8 cellular contexts compared by ENCODE assay signal in genomic region chr3:187139895-187140253, GRCh38. TPM values are rescaled to one million over a fixed set of nuclear protein-coding genes. Genes with fewer than 3 reads are reported as not detected.
A peak's percentile ranks its signal among the peaks of the same experiment; 100 is the strongest.
DNase-seq lines count a peak whose midpoint lies in the region; ATAC-seq and FAIRE-seq lines count a peak whose summit lies in the region.

No MANE protein-coding gene starts in this region.

- H3K27me3 Mint-ChIP-seq in activated CD4-positive, alpha-beta T cell treated with anti-CD3 and anti-CD28 coated beads for 36 hours = no peaks in the 10 kb centered on the region
- H3K27me3 Mint-ChIP-seq in activated CD8-positive, alpha-beta T cell treated with anti-CD3 and anti-CD28 coated beads, Interleukin-2, amount 10 ng/mL, durations not matched to agents 7 days and 5 days (ENCODE audit: low read depth) = no peaks in the 10 kb centered on the region
- H3K27me3 Mint-ChIP-seq in stimulated activated naive CD8-positive, alpha-beta T cell treated with anti-CD3 and anti-CD28 coated beads, Interleukin-15, amount 100 ng/mL, for 72 hours = no peaks in the 10 kb centered on the region

- peaks cover 20% of the 10 kb centered on the region for H3K9me3 Mint-ChIP-seq in activated CD4-positive, alpha-beta T cell treated with anti-CD3 and anti-CD28 coated beads for 36 hours (ENCODE audit: low read depth)
- H3K9me3 Mint-ChIP-seq in activated CD8-positive, alpha-beta T cell treated with anti-CD3 and anti-CD28 coated beads, Interleukin-2, amount 10 ng/mL, durations not matched to agents 7 days and 5 days (ENCODE audit: insufficient read depth) = peaks cover 28% of the 10 kb centered on the region
- peaks cover 22 to 34% of the 10 kb centered on the region in 2 donors for H3K9me3 Mint-ChIP-seq in stimulated activated naive CD8-positive, alpha-beta T cell treated with anti-CD3 and anti-CD28 coated beads, Interleukin-15, amount 100 ng/mL, for 72 hours

- H3K27me3 ChIP-seq in iPS-18a (ENCODE audit: control insufficient read depth, insufficient read depth, low read length) (no peaks in the 10 kb centered on the region), small intestine (ENCODE audit: control insufficient read depth in 2 of 2, insufficient read depth in 2 of 2, low read length in 2 of 2) (no peaks in the 10 kb centered on the region)

- POLR2A ChIA-PET in activated CD4-positive, alpha-beta T cell treated with anti-CD3 and anti-CD28 coated beads for 36 hours (lab: Charles Lee) = interaction anchor here (0.5 to 1.3 kb wide), 5 partner anchors 25 to 333 kb away, joined by 3 to 5 read pairs (median 3); no protein-coding TSS in a partner anchor
- POLR2A ChIA-PET in activated CD8-positive, alpha-beta T cell treated with anti-CD3 and anti-CD28 coated beads, Interleukin-2, amount 10 ng/mL, durations not matched to agents 7 days and 5 days (lab: Charles Lee) = interaction anchor here (0.5 to 1.7 kb wide), 13 partner anchors 10 to 356 kb away, joined by 3 to 19 read pairs (median 4); partner anchors contain the start of gene EIF4A2

- H3K9ac ChIP-seq in iPS-18a (ENCODE audit: low read length) = no peak overlapping the region

- H3K27ac Mint-ChIP-seq in activated CD4-positive, alpha-beta T cell treated with anti-CD3 and anti-CD28 coated beads for 36 hours = peak overlapping the region; percentile 95
- H3K27ac Mint-ChIP-seq in activated CD8-positive, alpha-beta T cell treated with anti-CD3 and anti-CD28 coated beads, Interleukin-2, amount 10 ng/mL, durations not matched to agents 7 days and 5 days = peak overlapping the region; percentile 98
- H3K27ac Mint-ChIP-seq in stimulated activated naive CD8-positive, alpha-beta T cell treated with anti-CD3 and anti-CD28 coated beads, Interleukin-15, amount 100 ng/mL, for 72 hours = peak overlapping the region; percentile 82 to 89

- 23 to 25% (median 23%) methylated on average over 3 of the region's 3 CpGs for WGBS in small intestine, 3 donors

- intact Hi-C loops in activated CD4-positive, alpha-beta T cell treated with anti-CD3 and anti-CD28 coated beads for 36 hours (cut with DNase I, micrococcal nuclease) = loop anchor here (1.0 to 5.0 kb wide), 12 partner anchors 10 to 1992 kb away; partner anchors contain the start of genes DNAJB11 (in 1 of the 2), EIF4A2 (in 1 of the 2), ST6GAL1 (in 1 of the 2) and TRA2B (in 1 of the 2)

- H3K4me1 ChIP-seq in iPS-18a (ENCODE audit: control insufficient read depth, low read depth, low read length) (no peaks in the 10 kb centered on the region), small intestine (ENCODE audit: control insufficient read depth in 2 of 2, insufficient read depth in 1 of 2, low read depth in 1 of 2, low read length in 1 of 2) (no peaks in the 10 kb centered on the region)

- H3K9me3 ChIP-seq in iPS-18a (ENCODE audit: control insufficient read depth, low read depth, low read length) = no peaks in the 10 kb centered on the region
- H3K9me3 ChIP-seq in small intestine (ENCODE audit: control insufficient read depth, low read depth) = no peaks in the 10 kb centered on the region

- H3K4me3 Mint-ChIP-seq in activated CD4-positive, alpha-beta T cell treated with anti-CD3 and anti-CD28 coated beads for 36 hours = peak overlapping the region; percentile 79
- H3K4me3 Mint-ChIP-seq in activated CD8-positive, alpha-beta T cell treated with anti-CD3 and anti-CD28 coated beads, Interleukin-2, amount 10 ng/mL, durations not matched to agents 7 days and 5 days = peak overlapping the region; percentile 91
- peak overlapping the region; percentile 84 to 87 for H3K4me3 Mint-ChIP-seq in stimulated activated naive CD8-positive, alpha-beta T cell treated with anti-CD3 and anti-CD28 coated beads, Interleukin-15, amount 100 ng/mL, for 72 hours

- H3K36me3 ChIP-seq in iPS-18a (ENCODE audit: control insufficient read depth, low read depth, low read length) (no peaks in the 10 kb centered on the region), small intestine (ENCODE audit: control insufficient read depth in 2 of 2, insufficient read depth in 2 of 2, low read length in 2 of 2) (no peaks in the 10 kb centered on the region)

- H3K36me3 Mint-ChIP-seq in activated CD4-positive, alpha-beta T cell treated with anti-CD3 and anti-CD28 coated beads for 36 hours (ENCODE audit: low read depth) = peaks cover 26% of the 10 kb centered on the region
- peaks cover 39% of the 10 kb centered on the region for H3K36me3 Mint-ChIP-seq in activated CD8-positive, alpha-beta T cell treated with anti-CD3 and anti-CD28 coated beads, Interleukin-2, amount 10 ng/mL, durations not matched to agents 7 days and 5 days (ENCODE audit: low read depth)

- DNase-seq in activated CD4-positive, alpha-beta T cell treated with anti-CD3 and anti-CD28 coated beads for 36 hours = no peak
- DNase-seq in activated CD4-positive, alpha-beta T cell treated with anti-CD3 and anti-CD28 coated beads, Interleukin-2, amount 50 U/mL, for 48 hours = no peak
- no peak for DNase-seq in activated CD8-positive, alpha-beta T cell treated with anti-CD3 and anti-CD28 coated beads, Interleukin-2, amount 10 ng/mL, durations not matched to agents 7 days and 5 days
- DNase-seq in stimulated activated naive CD8-positive, alpha-beta T cell treated with anti-CD3 and anti-CD28 coated beads, Interleukin-15, amount 100 ng/mL, for 72 hours = no peak
- DNase-seq in small intestine = no peak

- H3K27ac ChIP-seq in iPS-18a (ENCODE audit: low read length) (no peak overlapping the region), small intestine (ENCODE audit: low read depth in 1 of 2, low read length in 1 of 2) (peak overlapping the region in 1 of 2 donors; percentile 92)

- CTCF ChIA-PET in activated CD4-positive, alpha-beta T cell treated with anti-CD3 and anti-CD28 coated beads for 36 hours (lab: Charles Lee) = interaction anchor here (0.6 to 5.7 kb wide), 36 partner anchors 10 to 538 kb away, joined by 3 to 81 read pairs (median 6); partner anchors contain the start of gene EIF4A2
- CTCF ChIA-PET in activated CD8-positive, alpha-beta T cell treated with anti-CD3 and anti-CD28 coated beads, Interleukin-2, amount 10 ng/mL, durations not matched to agents 7 days and 5 days (lab: Charles Lee) = interaction anchor here (0.8 to 8.9 kb wide), 47 partner anchors 10 to 525 kb away, joined by 3 to 100 read pairs (median 4); no protein-coding TSS in a partner anchor

- no peak for ATAC-seq in activated CD4-positive, alpha-beta T cell treated with anti-CD3 and anti-CD28 coated beads for 36 hours
- no peak for ATAC-seq in activated CD8-positive, alpha-beta T cell treated with anti-CD3 and anti-CD28 coated beads, Interleukin-2, amount 10 ng/mL, durations not matched to agents 7 days and 5 days
- no peak for ATAC-seq in stimulated activated naive CD8-positive, alpha-beta T cell treated with anti-CD3 and anti-CD28 coated beads, Interleukin-15, amount 100 ng/mL, for 72 hours
- ATAC-seq in HG03196 (IDR thresholded peaks at IDR 0.05; ENCODE audit: unreplicated experiment) = no peak
- ATAC-seq in HG02938 (IDR thresholded peaks at IDR 0.05; ENCODE audit: unreplicated experiment) = no peak

- H3K4me3 ChIP-seq in iPS-18a (ENCODE audit: low read length) (peak overlapping the region; percentile 77), small intestine (ENCODE audit: low read depth in 1 of 2, low read length in 2 of 2) (peak overlapping the region in 1 of 2 donors; percentile 52)

- H3K4me1 Mint-ChIP-seq in activated CD4-positive, alpha-beta T cell treated with anti-CD3 and anti-CD28 coated beads for 36 hours = peaks cover 27% of the 10 kb centered on the region
- H3K4me1 Mint-ChIP-seq in activated CD8-positive, alpha-beta T cell treated with anti-CD3 and anti-CD28 coated beads, Interleukin-2, amount 10 ng/mL, durations not matched to agents 7 days and 5 days (ENCODE audit: low read depth) = peaks cover 24% of the 10 kb centered on the region
- H3K4me1 Mint-ChIP-seq in stimulated activated naive CD8-positive, alpha-beta T cell treated with anti-CD3 and anti-CD28 coated beads, Interleukin-15, amount 100 ng/mL, for 72 hours = peaks cover 26% of the 10 kb centered on the region

- FAIRE-seq in small intestine (lab: Jason Lieb, UNC) = no peak

RNA-seq across cellular contexts. Expression of gene RPL39L, which starts 0.6 kb away (rescaled TPM):
- total RNA-seq in activated CD4-positive, alpha-beta T cell treated with anti-CD3 and anti-CD28 coated beads for 36 hours = 10 to 100 TPM; 18.2 to 21.4 TPM
- total RNA-seq in activated CD8-positive, alpha-beta T cell treated with anti-CD3 and anti-CD28 coated beads, Interleukin-2, amount 10 ng/mL, durations not matched to agents 7 days and 5 days = 10 to 100 TPM; 21.1 to 23.5 TPM
- polyA plus RNA-seq in small intestine = 10 to 100 TPM in 1 of 3 donors, 1 to 10 TPM in 2; 2.7 to 18.6 (median 7.6) TPM

RNA-seq across cellular contexts. Expression of gene RTP1, which starts 57.4 kb away (rescaled TPM):
- not detected for total RNA-seq in activated CD4-positive, alpha-beta T cell treated with anti-CD3 and anti-CD28 coated beads for 36 hours
- not detected for total RNA-seq in activated CD8-positive, alpha-beta T cell treated with anti-CD3 and anti-CD28 coated beads, Interleukin-2, amount 10 ng/mL, durations not matched to agents 7 days and 5 days
- polyA plus RNA-seq in small intestine = not detected
